11 cellular contexts compared by ENCODE assay signal in genomic region chr7:150983893-150984368, GRCh38. TPM values are rescaled to one million over a fixed set of nuclear protein-coding genes. Genes with fewer than 3 reads are reported as not detected.
DNase-seq lines count a peak whose midpoint lies in the region; TF ChIP-seq lines count a peak whose summit lies in the region.
"Had no signal": no experiment of that assay in that cellular context is flagged by ENCODE, and none has a peak within 500 bp of the region (broad histone marks: within the 10 kb centered on the region; RNA-seq: fewer than 3 reads in every experiment).

No MANE protein-coding gene starts in this region.

- peaks cover 13 to 27% (median 14%) of the 10 kb centered on the region in 3 donors for H3K4me1 Mint-ChIP-seq in CD8-positive, alpha-beta memory T cell
- H3K4me1 Mint-ChIP-seq in CD14-positive monocyte: peaks cover 15% of the 10 kb centered on the region

- H3K9ac ChIP-seq in adipocyte (ENCODE audit: low read length): no peak overlapping the region

- no peaks in the 10 kb centered on the region for H3K36me3 Mint-ChIP-seq in CD8-positive, alpha-beta memory T cell
- H3K36me3 Mint-ChIP-seq in CD14-positive monocyte: no peaks in the 10 kb centered on the region

- no peak overlapping the region for H3K4me3 Mint-ChIP-seq in CD8-positive, alpha-beta memory T cell
- no peak overlapping the region for H3K4me3 Mint-ChIP-seq in CD14-positive monocyte

- peak overlapping the region in 1 of 8 donors; percentile 30 for H3K27ac Mint-ChIP-seq in CD8-positive, alpha-beta memory T cell
- no peak overlapping the region for H3K27ac Mint-ChIP-seq in CD14-positive monocyte

- DNase-seq in CD8-positive, alpha-beta memory T cell: peak in 3 of 5 donors; percentile 18 to 50 (median 26)
- DNase-seq in HuH-7.5 (ENCODE audit: low spot score) (peak; percentile 62), adipocyte (ENCODE audit: low read depth) (peak; percentile 67), kidney tubule cell (ENCODE audit: low spot score) (peak; percentile 50), activated gamma-delta T cell (lab: John Stamatoyannopoulos, UW) (no peak), CD14-positive monocyte (ENCODE audit: low spot score) (no peak), mesenteric fat pad (ENCODE audit: low spot score) (no peak), T1000 (lab: John Stamatoyannopoulos, UW) (no peak)
- DNase-seq: effector memory CD4-positive, alpha-beta T cell; NCI-H2081 treated with DMSO at 0.1 percent for 48 hours had no signal

- no peak for TF ChIP-seq CTCF in CD14-positive monocyte (IDR thresholded peaks at IDR 0.05)

- peaks cover 41 to 52% of the 10 kb centered on the region in 2 donors for H3K27me3 Mint-ChIP-seq in CD8-positive, alpha-beta memory T cell
- H3K27me3 Mint-ChIP-seq in CD14-positive monocyte (ENCODE audit: low read depth in 3 of 3): peaks cover 61 to 86% (median 63%) of the 10 kb centered on the region in 3 donors

- peaks cover 0 to 2% (median 0%) of the 10 kb centered on the region in 5 donors for H3K9me3 Mint-ChIP-seq in CD8-positive, alpha-beta memory T cell
- H3K9me3 Mint-ChIP-seq in CD14-positive monocyte: peaks cover 0 to 9% (median 2%) of the 10 kb centered on the region in 7 donors

- H3K9me3 ChIP-seq in CD8-positive, alpha-beta memory T cell (ENCODE audit: low read length): no peaks in the 10 kb centered on the region
- no peaks in the 10 kb centered on the region for H3K9me3 ChIP-seq in adipocyte (ENCODE audit: control insufficient read depth, low read length)

- intact Hi-C loops in CD14-positive monocyte (cut with micrococcal nuclease): loop anchor here in 1 of 2 donors (10.0 kb wide), 1 partner anchor 199 kb away; no protein-coding TSS in a partner anchor

- no peak overlapping the region for H3K27ac ChIP-seq in CD8-positive, alpha-beta memory T cell (ENCODE audit: low read depth, low read length)
- H3K27ac ChIP-seq: skin epidermis had no signal

- CTCF ChIA-PET in CD8-positive, alpha-beta memory T cell (lab: Charles Lee): interaction anchor here (1.0 to 5.5 kb wide), 13 partner anchors 10 to 535 kb away, joined by 3 to 33 read pairs (median 6); partner anchors contain the start of gene SLC4A2

- no peak overlapping the region for H3K4me3 ChIP-seq in CD8-positive, alpha-beta memory T cell (ENCODE audit: low read length)
- H3K4me3 ChIP-seq in adipocyte (ENCODE audit: low read length): no peak overlapping the region
- H3K4me3 ChIP-seq: skin epidermis had no signal

- H3K27me3 ChIP-seq in CD8-positive, alpha-beta memory T cell (ENCODE audit: insufficient read depth, low read length, poor library complexity, severe bottlenecking): peaks cover 15% of the 10 kb centered on the region
- peaks cover 63% of the 10 kb centered on the region for H3K27me3 ChIP-seq in adipocyte (replicated peaks; ENCODE audit: control insufficient read depth, insufficient read depth, low read length)

- H3K36me3 ChIP-seq in CD8-positive, alpha-beta memory T cell (ENCODE audit: insufficient read depth, low read length): no peaks in the 10 kb centered on the region
- H3K36me3 ChIP-seq in adipocyte (ENCODE audit: control insufficient read depth, insufficient read depth, low read length, severe bottlenecking): no peaks in the 10 kb centered on the region

- peaks cover 19% of the 10 kb centered on the region for H3K4me1 ChIP-seq in CD8-positive, alpha-beta memory T cell (ENCODE audit: insufficient read depth, low read length)
- peaks cover 3% of the 10 kb centered on the region for H3K4me1 ChIP-seq in adipocyte (ENCODE audit: control insufficient read depth, insufficient read depth, low read length)

- POLR2A ChIA-PET in CD8-positive, alpha-beta memory T cell (lab: Charles Lee): interaction anchor here (0.8 to 1.5 kb wide), 2 partner anchors 9 to 30 kb away, joined by 3 to 7 read pairs; no protein-coding TSS in a partner anchor

RNA-seq across cellular contexts. Expression of gene KCNH2, which starts 5.8 kb away (rescaled TPM):
- under 1 TPM; 0.11 to 0.24 TPM for total RNA-seq in CD8-positive, alpha-beta memory T cell
- polyA plus RNA-seq in CD8-positive, alpha-beta memory T cell: 0.63 TPM
- polyA plus RNA-seq in CD14-positive monocyte: not detected
- total RNA-seq in mesenteric fat pad: 0.32 TPM

RNA-seq across cellular contexts. Expression of gene NOS3, which starts 6.9 kb away (rescaled TPM):
- 10 to 100 TPM in 1 of 2 experiments, 1 to 10 TPM in 1; 9.9 to 10.6 TPM for total RNA-seq in CD8-positive, alpha-beta memory T cell
- polyA plus RNA-seq in CD8-positive, alpha-beta memory T cell: 5.2 TPM
- polyA plus RNA-seq in CD14-positive monocyte: under 1 TPM; 0.26 to 0.72 TPM
- 57.1 TPM for total RNA-seq in mesenteric fat pad

RNA-seq across cellular contexts. Expression of gene ATG9B, which starts 40.4 kb away (rescaled TPM):
- total RNA-seq in CD8-positive, alpha-beta memory T cell: 1 to 10 TPM; 3.8 to 4.2 TPM
- 15.4 TPM for polyA plus RNA-seq in CD8-positive, alpha-beta memory T cell
- polyA plus RNA-seq in CD14-positive monocyte: under 1 TPM in 1 of 2 donors, not detected in 1; 0.30 TPM
- not detected for total RNA-seq in mesenteric fat pad

RNA-seq across cellular contexts. Expression of gene ABCB8, which starts 44.3 kb away (rescaled TPM):
- 10 to 100 TPM; 49.2 to 52.3 TPM for total RNA-seq in CD8-positive, alpha-beta memory T cell
- polyA plus RNA-seq in CD8-positive, alpha-beta memory T cell: 18.4 TPM
- polyA plus RNA-seq in CD14-positive monocyte: 1 to 10 TPM; 9.3 to 9.5 TPM
- total RNA-seq in mesenteric fat pad: 27.6 TPM

Comparison
In these comparisons a context has a peak if more than half of its experiments do, and no peak if none do; other contexts are left out.
1. DNase-seq: peak in CD8-positive, alpha-beta memory T cell (3 of 5), HuH-7.5 (single experiment), adipocyte (single experiment) and kidney tubule cell (single experiment); none in activated gamma-delta T cell (single experiment), CD14-positive monocyte (single experiment), mesenteric fat pad (single experiment) and T1000 (single experiment).